1 cellular context compared by ENCODE assay signal in genomic region chr16:46970089-46970488, GRCh38.
TF ChIP-seq lines count a peak whose summit lies in the region.

No MANE protein-coding gene starts in this region.

TF ChIP-seq in WTC11, 78 proteins besides CTCF, POLR2A, EP300 and RAD21 (continued from another document):
- TF ChIP-seq FOXP1 (CRISPR knock-in tag; IDR thresholded peaks at IDR 0.05; ENCODE audit: borderline replicate concordance) (no peak), CREB1 (CRISPR knock-in tag; IDR thresholded peaks at IDR 0.05) (no peak), NFYB (CRISPR knock-in tag; conservative IDR thresholded peaks at IDR 0.05; ENCODE audit: low read depth) (no peak), OVOL2 (CRISPR knock-in tag; IDR thresholded peaks at IDR 0.05; ENCODE audit: borderline replicate concordance) (no peak), ELF4 (CRISPR knock-in tag; IDR thresholded peaks at IDR 0.05; ENCODE audit: low read depth) (no peak), FOXP4 (CRISPR knock-in tag; IDR thresholded peaks at IDR 0.05) (no peak), ETV6 (CRISPR knock-in tag; IDR thresholded peaks at IDR 0.05) (no peak), GABPB1 (CRISPR knock-in tag; IDR thresholded peaks at IDR 0.05) (no peak), SP1 (CRISPR knock-in tag; conservative IDR thresholded peaks at IDR 0.05) (no peak)
- TF ChIP-seq, protein P1, sequence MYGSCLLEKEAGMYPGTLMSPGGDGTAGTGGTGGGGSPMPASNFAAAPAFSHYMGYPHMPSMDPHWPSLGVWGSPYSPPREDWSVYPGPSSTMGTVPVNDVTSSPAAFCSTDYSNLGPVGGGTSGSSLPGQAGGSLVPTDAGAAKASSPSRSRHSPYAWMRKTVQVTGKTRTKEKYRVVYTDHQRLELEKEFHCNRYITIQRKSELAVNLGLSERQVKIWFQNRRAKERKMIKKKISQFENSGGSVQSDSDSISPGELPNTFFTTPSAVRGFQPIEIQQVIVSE (CRISPR knock-in tag; IDR thresholded peaks at IDR 0.05; ENCODE audit: borderline replicate concordance) = no peak
